In the genomic region with DNA sequence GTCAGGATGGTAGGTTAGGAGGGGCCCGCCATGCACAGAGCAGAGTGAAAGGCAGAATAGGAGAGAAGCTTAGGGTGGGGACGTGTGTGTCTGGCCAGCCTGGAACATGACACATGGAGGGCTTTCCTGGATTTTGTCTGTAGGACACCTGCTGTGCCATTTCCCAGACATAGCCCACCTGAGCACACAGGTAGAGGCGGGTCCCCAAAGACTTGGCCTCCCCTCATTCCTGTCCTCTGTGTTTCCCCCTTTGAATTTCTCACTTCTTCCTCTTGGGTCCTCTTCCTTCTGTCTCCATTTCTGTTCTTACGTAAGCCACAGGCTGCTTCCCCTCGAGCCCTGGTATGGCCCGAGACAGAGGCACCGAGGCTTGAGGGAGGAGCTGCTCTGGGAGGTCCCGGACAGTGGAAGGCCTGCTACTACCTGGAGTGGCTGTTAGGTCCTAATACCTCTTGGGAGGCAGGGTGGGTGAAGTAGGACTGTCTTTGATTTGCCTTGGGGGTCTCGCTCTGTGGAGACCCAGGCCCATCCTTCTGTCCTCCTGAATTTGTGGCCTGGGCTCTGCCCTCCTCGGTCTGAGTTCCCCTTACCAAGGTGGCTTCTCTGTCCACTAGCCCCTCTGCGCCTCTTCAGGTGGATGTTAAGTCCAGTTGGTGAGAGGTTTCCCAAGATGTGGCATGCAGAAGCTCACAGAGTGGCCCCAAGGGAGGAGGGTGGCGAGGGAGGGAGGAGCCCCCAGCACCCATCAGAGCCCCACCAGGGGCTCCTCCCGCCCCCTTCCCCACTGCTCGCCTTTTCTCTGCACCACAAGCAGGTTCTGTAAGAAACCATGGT, we compare ENCODE assay signal across 1 cellular context.
TF ChIP-seq lines count a peak whose summit lies in the region.

No MANE protein-coding gene starts in this region.

TF ChIP-seq in K562, 482 proteins besides CTCF, POLR2A, EP300 and RAD21:
- TF ChIP-seq ILF3 (IDR thresholded peaks at IDR 0.05; ENCODE audit: borderline replicate concordance) (no peak), ZBTB7A (IDR thresholded peaks at IDR 0.05; ENCODE audit: borderline replicate concordance, control insufficient read depth, low read depth, low read length) (peak; percentile 28; the same call in 1 of the 2 replicates), HLTF (IDR thresholded peaks at IDR 0.05) (no peak), PYGO2 (tag; IDR thresholded peaks at IDR 0.05) (no peak), SMARCA5 (IDR thresholded peaks at IDR 0.05) (no peak), HDAC1 (IDR thresholded peaks at IDR 0.05) (no peak)
- TF ChIP-seq, protein P1, sequence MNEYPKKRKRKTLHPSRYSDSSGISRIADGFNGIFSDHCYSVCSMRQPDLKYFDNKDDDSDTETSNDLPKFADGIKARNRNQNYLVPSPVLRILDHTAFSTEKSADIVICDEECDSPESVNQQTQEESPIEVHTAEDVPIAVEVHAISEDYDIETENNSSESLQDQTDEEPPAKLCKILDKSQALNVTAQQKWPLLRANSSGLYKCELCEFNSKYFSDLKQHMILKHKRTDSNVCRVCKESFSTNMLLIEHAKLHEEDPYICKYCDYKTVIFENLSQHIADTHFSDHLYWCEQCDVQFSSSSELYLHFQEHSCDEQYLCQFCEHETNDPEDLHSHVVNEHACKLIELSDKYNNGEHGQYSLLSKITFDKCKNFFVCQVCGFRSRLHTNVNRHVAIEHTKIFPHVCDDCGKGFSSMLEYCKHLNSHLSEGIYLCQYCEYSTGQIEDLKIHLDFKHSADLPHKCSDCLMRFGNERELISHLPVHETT (CRISPR knock-in tag; conservative IDR thresholded peaks at IDR 0.05 in 1 of 2, IDR thresholded peaks at IDR 0.05 in 1 of 2): no peak
- TF ChIP-seq, protein P2, sequence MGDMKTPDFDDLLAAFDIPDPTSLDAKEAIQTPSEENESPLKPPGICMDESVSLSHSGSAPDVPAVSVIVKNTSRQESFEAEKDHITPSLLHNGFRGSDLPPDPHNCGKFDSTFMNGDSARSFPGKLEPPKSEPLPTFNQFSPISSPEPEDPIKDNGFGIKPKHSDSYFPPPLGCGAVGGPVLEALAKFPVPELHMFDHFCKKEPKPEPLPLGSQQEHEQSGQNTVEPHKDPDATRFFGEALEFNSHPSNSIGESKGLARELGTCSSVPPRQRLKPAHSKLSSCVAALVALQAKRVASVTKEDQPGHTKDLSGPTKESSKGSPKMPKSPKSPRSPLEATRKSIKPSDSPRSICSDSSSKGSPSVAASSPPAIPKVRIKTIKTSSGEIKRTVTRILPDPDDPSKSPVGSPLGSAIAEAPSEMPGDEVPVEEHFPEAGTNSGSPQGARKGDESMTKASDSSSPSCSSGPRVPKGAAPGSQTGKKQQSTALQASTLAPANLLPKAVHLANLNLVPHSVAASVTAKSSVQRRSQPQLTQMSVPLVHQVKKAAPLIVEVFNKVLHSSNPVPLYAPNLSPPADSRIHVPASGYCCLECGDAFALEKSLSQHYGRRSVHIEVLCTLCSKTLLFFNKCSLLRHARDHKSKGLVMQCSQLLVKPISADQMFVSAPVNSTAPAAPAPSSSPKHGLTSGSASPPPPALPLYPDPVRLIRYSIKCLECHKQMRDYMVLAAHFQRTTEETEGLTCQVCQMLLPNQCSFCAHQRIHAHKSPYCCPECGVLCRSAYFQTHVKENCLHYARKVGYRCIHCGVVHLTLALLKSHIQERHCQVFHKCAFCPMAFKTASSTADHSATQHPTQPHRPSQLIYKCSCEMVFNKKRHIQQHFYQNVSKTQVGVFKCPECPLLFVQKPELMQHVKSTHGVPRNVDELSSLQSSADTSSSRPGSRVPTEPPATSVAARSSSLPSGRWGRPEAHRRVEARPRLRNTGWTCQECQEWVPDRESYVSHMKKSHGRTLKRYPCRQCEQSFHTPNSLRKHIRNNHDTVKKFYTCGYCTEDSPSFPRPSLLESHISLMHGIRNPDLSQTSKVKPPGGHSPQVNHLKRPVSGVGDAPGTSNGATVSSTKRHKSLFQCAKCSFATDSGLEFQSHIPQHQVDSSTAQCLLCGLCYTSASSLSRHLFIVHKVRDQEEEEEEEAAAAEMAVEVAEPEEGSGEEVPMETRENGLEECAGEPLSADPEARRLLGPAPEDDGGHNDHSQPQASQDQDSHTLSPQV (IDR thresholded peaks at IDR 0.05): no peak
TF ChIP-seq in K562: peak in this region for 1.
